Comparison of ENCODE assay signal across 20 cellular contexts in the genomic region with DNA sequence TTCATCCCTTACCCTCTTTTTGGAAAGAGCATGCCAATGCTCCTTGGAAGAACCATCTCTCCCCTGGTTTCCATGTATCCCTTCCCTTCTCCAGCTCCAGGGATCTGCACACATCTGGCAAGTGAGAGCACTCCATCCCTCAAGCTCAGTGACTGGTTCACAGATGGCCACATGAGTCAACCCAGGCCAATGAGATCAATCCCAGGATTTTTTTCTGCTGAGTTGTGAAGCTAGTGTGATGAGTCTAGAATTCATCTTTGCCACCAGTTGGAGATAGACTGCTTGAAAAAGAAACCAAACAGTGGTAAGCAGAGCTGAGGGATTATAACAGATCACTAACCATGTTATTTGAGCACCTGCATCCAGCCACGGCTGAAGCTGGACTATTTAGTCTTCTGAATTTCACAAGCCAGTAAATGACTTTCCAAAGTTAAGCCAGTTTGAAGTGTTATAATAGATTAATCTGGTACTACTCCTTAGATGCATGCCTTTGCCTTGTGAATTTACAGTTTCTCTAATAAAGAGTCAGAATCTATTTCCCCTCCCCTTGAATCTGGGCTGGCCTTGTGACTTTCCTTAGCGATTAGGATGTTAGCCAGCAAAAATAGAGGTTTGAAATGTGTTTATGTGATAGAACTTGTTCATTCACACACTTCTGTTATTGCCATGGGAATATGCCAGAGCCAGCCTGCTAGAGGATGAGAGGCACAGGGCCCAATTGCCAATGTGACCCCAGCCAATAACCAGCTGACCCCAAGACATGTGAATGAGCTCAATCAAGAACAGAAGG.
DNase-seq lines count a peak whose midpoint lies in the region; ATAC-seq, FAIRE-seq and TF ChIP-seq lines count a peak whose summit lies in the region.
"Had no signal": no experiment of that assay in that cellular context is flagged by ENCODE, and none has a peak within 500 bp of the region (broad histone marks: within the 10 kb centered on the region; RNA-seq: fewer than 3 reads in every experiment).

No MANE protein-coding gene starts in this region.

- 35 to 49% methylated on average over 2 of the region's 2 CpGs for WGBS in esophagus squamous epithelium, 2 donors

- no peak for ATAC-seq in GM21528 (IDR thresholded peaks at IDR 0.05; ENCODE audit: low FRiP score, unreplicated experiment)
- ATAC-seq: activated CD4-positive, alpha-beta T cell treated with anti-CD3 and anti-CD28 coated beads for 36 hours; esophagus mucosa; left colon; sciatic nerve had no signal

- intact Hi-C loops in esophagus squamous epithelium (cut with DNase I) = no loop called here

- no peaks in the 10 kb centered on the region for H4K20me1 ChIP-seq in astrocyte (ENCODE audit: insufficient read depth, low read length)
- H4K20me1 ChIP-seq: BLaER1 had no signal

- TF ChIP-seq CTCF in AG09309 (IDR thresholded peaks at IDR 0.05; ENCODE audit: control insufficient read depth, insufficient read depth, low read depth, low read length, missing control alignments) (no peak), astrocyte (IDR thresholded peaks at IDR 0.05; ENCODE audit: insufficient read depth, low read depth, low read length) (no peak), esophagus squamous epithelium (IDR thresholded peaks at IDR 0.05) (no peak)

- FAIRE-seq in astrocyte (lab: Jason Lieb, UNC) = peak; percentile 29
- FAIRE-seq: bronchial epithelial cell had no signal

- peaks cover 2% of the 10 kb centered on the region for H3K9me3 Mint-ChIP-seq in astrocyte (ENCODE audit: unreplicated experiment)

- no peak overlapping the region for H3K9ac ChIP-seq in astrocyte (ENCODE audit: low read length)
- H3K9ac ChIP-seq: BLaER1 had no signal

- H3K27ac ChIP-seq in astrocyte (ENCODE audit: low read depth, low read length) (peak overlapping the region; percentile 16), esophagus squamous epithelium (no peak overlapping the region)
- H3K27ac ChIP-seq: BLaER1, suprapubic skin had no signal

- H3K4me1 Mint-ChIP-seq in astrocyte (ENCODE audit: low read depth, unreplicated experiment) = peaks cover 30% of the 10 kb centered on the region
- H3K4me1 Mint-ChIP-seq: activated CD4-positive, alpha-beta T cell treated with anti-CD3 and anti-CD28 coated beads for 36 hours had no signal

- H3K27me3 ChIP-seq in astrocyte (ENCODE audit: insufficient read depth, low read length) (no peaks in the 10 kb centered on the region), esophagus squamous epithelium (no peaks in the 10 kb centered on the region)
- H3K27me3 ChIP-seq: BLaER1, suprapubic skin had no signal

- H3K27ac Mint-ChIP-seq in astrocyte (ENCODE audit: unreplicated experiment) = peak overlapping the region; percentile 38
- H3K27ac Mint-ChIP-seq: activated CD4-positive, alpha-beta T cell treated with anti-CD3 and anti-CD28 coated beads for 36 hours; activated naive CD4-positive, alpha-beta T cell treated with anti-CD3 and anti-CD28 coated beads for 36 hours had no signal

- H3K4me1 ChIP-seq in astrocyte (ENCODE audit: insufficient read depth, low read length) (peaks cover 32% of the 10 kb centered on the region), esophagus squamous epithelium (peaks cover 0 to 34% (median 0%) of the 10 kb centered on the region in 3 donors)
- H3K4me1 ChIP-seq: BLaER1, suprapubic skin had no signal

- H3K4me3 Mint-ChIP-seq in astrocyte (ENCODE audit: unreplicated experiment) = no peak overlapping the region
- H3K4me3 Mint-ChIP-seq: activated CD4-positive, alpha-beta T cell treated with anti-CD3 and anti-CD28 coated beads for 36 hours; activated naive CD4-positive, alpha-beta T cell treated with anti-CD3 and anti-CD28 coated beads for 36 hours had no signal

- DNase-seq in AG09309 (ENCODE audit: low read depth) = peak; percentile 20
- DNase-seq in H4 (ENCODE audit: low spot score) = peak; percentile 3
- DNase-seq in astrocyte (ENCODE audit: low read depth) = peak; percentile 83
- peak; percentile 61 for DNase-seq in kidney tubule cell (ENCODE audit: low spot score)
- DNase-seq in UCSD-AML1 (lab: John Stamatoyannopoulos, UW; ENCODE audit: unreplicated experiment) = no peak
- no peak for DNase-seq in esophagus squamous epithelium (lab: John Stamatoyannopoulos, UW)
- DNase-seq: activated CD4-positive, alpha-beta T cell treated with anti-CD3 and anti-CD28 coated beads for 36 hours; activated naive CD4-positive, alpha-beta T cell treated with anti-CD3 and anti-CD28 coated beads for 36 hours; KBM-7; left colon; NCI-H1105; NCI-H2171; nucleus accumbens; stimulated activated CD4-positive, alpha-beta T cell treated with anti-CD3 and anti-CD28 coated beads, Interleukin-1b, Interleukin-23, amount 100 ng/mL, for 48 hours had no signal

- H3K27me3 Mint-ChIP-seq in astrocyte (ENCODE audit: low read depth, unreplicated experiment) = no peaks in the 10 kb centered on the region

- H2AFZ ChIP-seq in astrocyte (ENCODE audit: low read depth, low read length) = no peak overlapping the region

- no peaks in the 10 kb centered on the region for H3K79me2 ChIP-seq in astrocyte (ENCODE audit: insufficient read depth, low read length)

- H3K36me3 Mint-ChIP-seq in astrocyte (ENCODE audit: low read depth, unreplicated experiment) = no peaks in the 10 kb centered on the region

- TF ChIP-seq POLR2A in esophagus squamous epithelium (IDR thresholded peaks at IDR 0.05) = no peak

- H3K36me3 ChIP-seq in astrocyte (ENCODE audit: insufficient read depth, low read length) (no peaks in the 10 kb centered on the region), esophagus squamous epithelium (no peaks in the 10 kb centered on the region)
- H3K36me3 ChIP-seq: BLaER1, suprapubic skin had no signal

- H3K4me3 ChIP-seq in AG09309 (ENCODE audit: control insufficient read depth, low read depth, low read length) (no peak overlapping the region), astrocyte (ENCODE audit: insufficient read depth, low read depth, low read length) (no peak overlapping the region), esophagus squamous epithelium (no peak overlapping the region)
- H3K4me3 ChIP-seq: BLaER1, suprapubic skin had no signal

- peak overlapping the region; percentile 28 for H3K4me2 ChIP-seq in astrocyte (ENCODE audit: low read length)
- H3K4me2 ChIP-seq: BLaER1 had no signal

- H3K9me3 ChIP-seq in astrocyte (ENCODE audit: insufficient read depth, low read depth, low read length) (no peaks in the 10 kb centered on the region), esophagus squamous epithelium (no peaks in the 10 kb centered on the region)
- H3K9me3 ChIP-seq: BLaER1, suprapubic skin had no signal

Comparison
In these comparisons a context has a peak if more than half of its experiments do, and no peak if none do; other contexts are left out.
1. DNase-seq: peak in AG09309 (single experiment), H4 (single experiment), astrocyte (single experiment) and kidney tubule cell (single experiment); none in UCSD-AML1 (single experiment) and esophagus squamous epithelium (single experiment).